Comparison of ENCODE assay signal across 2 cellular contexts in genomic region chr13:46550822-46551221, GRCh38.
TF ChIP-seq lines count a peak whose summit lies in the region.

No MANE protein-coding gene starts in this region.

TF ChIP-seq in A549, 52 proteins besides CTCF, POLR2A, EP300 and RAD21 (continued from another document):
- TF ChIP-seq, protein P1, sequence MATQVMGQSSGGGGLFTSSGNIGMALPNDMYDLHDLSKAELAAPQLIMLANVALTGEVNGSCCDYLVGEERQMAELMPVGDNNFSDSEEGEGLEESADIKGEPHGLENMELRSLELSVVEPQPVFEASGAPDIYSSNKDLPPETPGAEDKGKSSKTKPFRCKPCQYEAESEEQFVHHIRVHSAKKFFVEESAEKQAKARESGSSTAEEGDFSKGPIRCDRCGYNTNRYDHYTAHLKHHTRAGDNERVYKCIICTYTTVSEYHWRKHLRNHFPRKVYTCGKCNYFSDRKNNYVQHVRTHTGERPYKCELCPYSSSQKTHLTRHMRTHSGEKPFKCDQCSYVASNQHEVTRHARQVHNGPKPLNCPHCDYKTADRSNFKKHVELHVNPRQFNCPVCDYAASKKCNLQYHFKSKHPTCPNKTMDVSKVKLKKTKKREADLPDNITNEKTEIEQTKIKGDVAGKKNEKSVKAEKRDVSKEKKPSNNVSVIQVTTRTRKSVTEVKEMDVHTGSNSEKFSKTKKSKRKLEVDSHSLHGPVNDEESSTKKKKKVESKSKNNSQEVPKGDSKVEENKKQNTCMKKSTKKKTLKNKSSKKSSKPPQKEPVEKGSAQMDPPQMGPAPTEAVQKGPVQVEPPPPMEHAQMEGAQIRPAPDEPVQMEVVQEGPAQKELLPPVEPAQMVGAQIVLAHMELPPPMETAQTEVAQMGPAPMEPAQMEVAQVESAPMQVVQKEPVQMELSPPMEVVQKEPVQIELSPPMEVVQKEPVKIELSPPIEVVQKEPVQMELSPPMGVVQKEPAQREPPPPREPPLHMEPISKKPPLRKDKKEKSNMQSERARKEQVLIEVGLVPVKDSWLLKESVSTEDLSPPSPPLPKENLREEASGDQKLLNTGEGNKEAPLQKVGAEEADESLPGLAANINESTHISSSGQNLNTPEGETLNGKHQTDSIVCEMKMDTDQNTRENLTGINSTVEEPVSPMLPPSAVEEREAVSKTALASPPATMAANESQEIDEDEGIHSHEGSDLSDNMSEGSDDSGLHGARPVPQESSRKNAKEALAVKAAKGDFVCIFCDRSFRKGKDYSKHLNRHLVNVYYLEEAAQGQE (IDR thresholded peaks at IDR 0.05) = no peak
- TF ChIP-seq KDM1A (IDR thresholded peaks at IDR 0.05; ENCODE audit: low read depth) (no peak), FOSB (CRISPR knock-in tag; IDR thresholded peaks at IDR 0.05) (no peak), CBX2 (IDR thresholded peaks at IDR 0.05; ENCODE audit: borderline replicate concordance, low read depth) (no peak), RNF2 (IDR thresholded peaks at IDR 0.05; ENCODE audit: borderline replicate concordance, low read depth) (no peak), RFX5 (IDR thresholded peaks at IDR 0.05) (no peak), SREBF2 (IDR thresholded peaks at IDR 0.05) (no peak), FOXS1 (CRISPR knock-in tag; IDR thresholded peaks at IDR 0.05) (no peak), MAFK (IDR thresholded peaks at IDR 0.05; ENCODE audit: partially characterized antibody) (no peak), PHF8 (IDR thresholded peaks at IDR 0.05; ENCODE audit: borderline replicate concordance, low read depth) (no peak), NPAS2 (CRISPR knock-in tag; IDR thresholded peaks at IDR 0.05; ENCODE audit: borderline replicate concordance) (no peak)
- TF ChIP-seq, protein P2, sequence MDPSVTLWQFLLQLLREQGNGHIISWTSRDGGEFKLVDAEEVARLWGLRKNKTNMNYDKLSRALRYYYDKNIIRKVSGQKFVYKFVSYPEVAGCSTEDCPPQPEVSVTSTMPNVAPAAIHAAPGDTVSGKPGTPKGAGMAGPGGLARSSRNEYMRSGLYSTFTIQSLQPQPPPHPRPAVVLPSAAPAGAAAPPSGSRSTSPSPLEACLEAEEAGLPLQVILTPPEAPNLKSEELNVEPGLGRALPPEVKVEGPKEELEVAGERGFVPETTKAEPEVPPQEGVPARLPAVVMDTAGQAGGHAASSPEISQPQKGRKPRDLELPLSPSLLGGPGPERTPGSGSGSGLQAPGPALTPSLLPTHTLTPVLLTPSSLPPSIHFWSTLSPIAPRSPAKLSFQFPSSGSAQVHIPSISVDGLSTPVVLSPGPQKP (IDR thresholded peaks at IDR 0.05; ENCODE audit: low read depth, low read length) = no peak

TF ChIP-seq in HCT116, 20 proteins besides CTCF, POLR2A, EP300 and RAD21 (continued from another document):
- TF ChIP-seq ZBTB33 (IDR thresholded peaks at IDR 0.05; ENCODE audit: extremely low read depth, insufficient replicate concordance, low read length) = no peak
- no peak for TF ChIP-seq ZFX (IDR thresholded peaks at IDR 0.05)
- TF ChIP-seq CBX3 (IDR thresholded peaks at IDR 0.05; ENCODE audit: low read depth) = no peak
- no peak for TF ChIP-seq EZH2 (IDR thresholded peaks at IDR 0.05)
- no peak for TF ChIP-seq FOSL1 (IDR thresholded peaks at IDR 0.05; ENCODE audit: low read depth)
